ENCODE assay signal across 21 cellular contexts in genomic region chr17:62100050-62100449, GRCh38. TPM values are rescaled to one million over a fixed set of nuclear protein-coding genes. Genes with fewer than 3 reads are reported as not detected.
DNase-seq lines count a peak whose midpoint lies in the region; ATAC-seq and TF ChIP-seq lines count a peak whose summit lies in the region.
"Had no signal": no experiment of that assay in that cellular context is flagged by ENCODE, and none has a peak within 500 bp of the region (broad histone marks: within the 10 kb centered on the region; RNA-seq: fewer than 3 reads in every experiment).

No MANE protein-coding gene starts in this region.

- intact Hi-C loops in dendritic cell treated with granulocyte-macrophage colony-stimulating factor and Interleukin-4, amounts not matched to agents 40 ng/mL and 50 ng/mL, for 4 days (cut with micrococcal nuclease), result no loop called here

- H3K4me3 ChIP-seq in right atrium auricular region, result no peak overlapping the region
- H3K4me3 ChIP-seq: BLaER1 treated with 17β-estradiol and CSF1 and Interleukin-3, amounts not matched to agents 10 nM and 100 nM; GM12878; HAP-1 had no signal

- TF ChIP-seq CTCF in progenitor cell of endocrine pancreas (IDR thresholded peaks at IDR 0.05; ENCODE audit: unreplicated experiment), result no peak
- no peak for TF ChIP-seq CTCF in right atrium auricular region (IDR thresholded peaks at IDR 0.05)

- no peaks in the 10 kb centered on the region for H3K9me3 ChIP-seq in right atrium auricular region
- H3K9me3 ChIP-seq: BE2C; BLaER1 treated with 17β-estradiol and CSF1 and Interleukin-3, amounts not matched to agents 10 nM and 100 nM; HAP-1 had no signal

- H3K27ac Mint-ChIP-seq in activated T-cell treated with anti-CD3 and anti-CD28 coated beads, Interleukin-2, amount 50 U/mL, for 72 hours, result peak overlapping the region; percentile 10
- peak overlapping the region; percentile 14 for H3K27ac Mint-ChIP-seq in dendritic cell treated with granulocyte-macrophage colony-stimulating factor and Interleukin-4, amounts not matched to agents 40 ng/mL and 50 ng/mL, for 4 days
- peak overlapping the region; percentile 79 for H3K27ac Mint-ChIP-seq in progenitor cell of endocrine pancreas
- H3K27ac Mint-ChIP-seq: CD14-positive monocyte; CD4-positive, alpha-beta T cell; HFFc6 had no signal

- H3K27me3 ChIP-seq in right atrium auricular region, result no peaks in the 10 kb centered on the region
- H3K27me3 ChIP-seq: BE2C; BLaER1 treated with 17β-estradiol and CSF1 and Interleukin-3, amounts not matched to agents 10 nM and 100 nM had no signal

- no peak overlapping the region for H3K27ac ChIP-seq in right atrium auricular region
- H3K27ac ChIP-seq: 22Rv1; BLaER1 treated with 17β-estradiol and CSF1 and Interleukin-3, amounts not matched to agents 10 nM and 100 nM had no signal

- no peaks in the 10 kb centered on the region for H3K36me3 Mint-ChIP-seq in activated T-cell treated with anti-CD3 and anti-CD28 coated beads, Interleukin-2, amount 50 U/mL, for 72 hours (ENCODE audit: insufficient read depth in 2 of 2)
- H3K36me3 Mint-ChIP-seq in dendritic cell treated with granulocyte-macrophage colony-stimulating factor and Interleukin-4, amounts not matched to agents 40 ng/mL and 50 ng/mL, for 4 days (ENCODE audit: low read depth), result no peaks in the 10 kb centered on the region
- H3K36me3 Mint-ChIP-seq in progenitor cell of endocrine pancreas (ENCODE audit: insufficient read depth), result no peaks in the 10 kb centered on the region
- H3K36me3 Mint-ChIP-seq: CD14-positive monocyte; CD8-positive, alpha-beta memory T cell had no signal

- no peaks in the 10 kb centered on the region for H3K4me1 ChIP-seq in right atrium auricular region
- H3K4me1 ChIP-seq: BE2C had no signal

- no peak for ATAC-seq in activated T-cell treated with anti-CD3 and anti-CD28 coated beads, Interleukin-2, amount 50 U/mL, for 72 hours (replicated peaks in 1 of 2)
- ATAC-seq in stimulated activated naive CD8-positive, alpha-beta T cell treated with anti-CD3 and anti-CD28 coated beads, Interleukin-15, Interleukin-2, amounts not matched to agents 100 U/mL and 50 U/mL, for 24 hours, result no peak
- ATAC-seq: GM12878 had no signal

- H3K4me3 Mint-ChIP-seq in activated T-cell treated with anti-CD3 and anti-CD28 coated beads, Interleukin-2, amount 50 U/mL, for 72 hours, result no peak overlapping the region
- H3K4me3 Mint-ChIP-seq in dendritic cell treated with granulocyte-macrophage colony-stimulating factor and Interleukin-4, amounts not matched to agents 40 ng/mL and 50 ng/mL, for 4 days, result no peak overlapping the region
- no peak overlapping the region for H3K4me3 Mint-ChIP-seq in progenitor cell of endocrine pancreas (ENCODE audit: low read depth)
- H3K4me3 Mint-ChIP-seq: CD14-positive monocyte; CD4-positive, alpha-beta T cell; HFFc6 had no signal

- no peak for DNase-seq in activated T-cell treated with anti-CD3 and anti-CD28 coated beads, Interleukin-2, amount 50 U/mL, for 72 hours
- DNase-seq in activated T-cell treated with anti-CD3 and anti-CD28 coated beads, Interleukin-2, amount 50 U/mL, for 48 hours, result no peak
- DNase-seq in progenitor cell of endocrine pancreas (ENCODE audit: low spot score, unreplicated experiment), result no peak
- DNase-seq in stimulated activated naive CD8-positive, alpha-beta T cell treated with anti-CD3 and anti-CD28 coated beads, Interleukin-15, Interleukin-2, amounts not matched to agents 100 U/mL and 50 U/mL, for 24 hours, result no peak
- no peak for DNase-seq in ecto neural progenitor cell (ENCODE audit: low spot score)
- DNase-seq in right atrium auricular region (ENCODE audit: low spot score), result no peak
- DNase-seq: BE2C; CD4-positive, alpha-beta T cell; CD8-positive, alpha-beta memory T cell; DMS 273 treated with DMSO at 0.1 percent for 48 hours; DMS79; EL; GDM1; GOT3; HFFc6 had no signal

- peaks cover 15% of the 10 kb centered on the region for H3K27me3 Mint-ChIP-seq in activated T-cell treated with anti-CD3 and anti-CD28 coated beads, Interleukin-2, amount 50 U/mL, for 72 hours (ENCODE audit: low read depth)
- H3K27me3 Mint-ChIP-seq in dendritic cell treated with granulocyte-macrophage colony-stimulating factor and Interleukin-4, amounts not matched to agents 40 ng/mL and 50 ng/mL, for 4 days, result peaks cover 3% of the 10 kb centered on the region
- no peaks in the 10 kb centered on the region for H3K27me3 Mint-ChIP-seq in progenitor cell of endocrine pancreas
- H3K27me3 Mint-ChIP-seq: CD4-positive, alpha-beta T cell; CD8-positive, alpha-beta memory T cell had no signal

- no peaks in the 10 kb centered on the region for H3K36me3 ChIP-seq in right atrium auricular region
- H3K36me3 ChIP-seq: BE2C; BLaER1 treated with 17β-estradiol and CSF1 and Interleukin-3, amounts not matched to agents 10 nM and 100 nM; HAP-1 had no signal

- peaks cover 0 to 5% of the 10 kb centered on the region in 2 donors for H3K9me3 Mint-ChIP-seq in activated T-cell treated with anti-CD3 and anti-CD28 coated beads, Interleukin-2, amount 50 U/mL, for 72 hours
- peaks cover 9% of the 10 kb centered on the region for H3K9me3 Mint-ChIP-seq in dendritic cell treated with granulocyte-macrophage colony-stimulating factor and Interleukin-4, amounts not matched to agents 40 ng/mL and 50 ng/mL, for 4 days
- no peaks in the 10 kb centered on the region for H3K9me3 Mint-ChIP-seq in progenitor cell of endocrine pancreas (ENCODE audit: low read depth)
- H3K9me3 Mint-ChIP-seq: CD14-positive monocyte; CD4-positive, alpha-beta T cell; CD8-positive, alpha-beta memory T cell; HFFc6 had no signal

- peaks cover 12% of the 10 kb centered on the region for H3K4me1 Mint-ChIP-seq in activated T-cell treated with anti-CD3 and anti-CD28 coated beads, Interleukin-2, amount 50 U/mL, for 72 hours (ENCODE audit: low read depth)
- peaks cover 45% of the 10 kb centered on the region for H3K4me1 Mint-ChIP-seq in dendritic cell treated with granulocyte-macrophage colony-stimulating factor and Interleukin-4, amounts not matched to agents 40 ng/mL and 50 ng/mL, for 4 days (ENCODE audit: low read depth)
- H3K4me1 Mint-ChIP-seq in progenitor cell of endocrine pancreas (ENCODE audit: low read depth), result peaks cover 4% of the 10 kb centered on the region

RNA-seq across cellular contexts. Expression of gene MED13, which starts 35.0 kb away (rescaled TPM):
- total RNA-seq in activated T-cell treated with anti-CD3 and anti-CD28 coated beads, Interleukin-2, amount 50 U/mL, for 72 hours, result 10 to 100 TPM; 59.9 to 61.6 TPM
- 68.8 and 83.7 TPM in 2 replicates for total RNA-seq in progenitor cell of endocrine pancreas
- total RNA-seq in right atrium auricular region, result 10 to 100 TPM; 33.2 to 42.4 TPM

Comparison
In these comparisons a context has a peak if more than half of its experiments do, and no peak if none do; other contexts are left out.
1. H3K27ac Mint-ChIP-seq: peak in every context shown above with its lines; median percentile 79 in progenitor cell of endocrine pancreas; 14 in dendritic cell treated with granulocyte-macrophage colony-stimulating factor and Interleukin-4, amounts not matched to agents 40 ng/mL and 50 ng/mL, for 4 days; 10 in activated T-cell treated with anti-CD3 and anti-CD28 coated beads, Interleukin-2, amount 50 U/mL, for 72 hours.